ENCODE assay signal across 27 cellular contexts in the genomic region with DNA sequence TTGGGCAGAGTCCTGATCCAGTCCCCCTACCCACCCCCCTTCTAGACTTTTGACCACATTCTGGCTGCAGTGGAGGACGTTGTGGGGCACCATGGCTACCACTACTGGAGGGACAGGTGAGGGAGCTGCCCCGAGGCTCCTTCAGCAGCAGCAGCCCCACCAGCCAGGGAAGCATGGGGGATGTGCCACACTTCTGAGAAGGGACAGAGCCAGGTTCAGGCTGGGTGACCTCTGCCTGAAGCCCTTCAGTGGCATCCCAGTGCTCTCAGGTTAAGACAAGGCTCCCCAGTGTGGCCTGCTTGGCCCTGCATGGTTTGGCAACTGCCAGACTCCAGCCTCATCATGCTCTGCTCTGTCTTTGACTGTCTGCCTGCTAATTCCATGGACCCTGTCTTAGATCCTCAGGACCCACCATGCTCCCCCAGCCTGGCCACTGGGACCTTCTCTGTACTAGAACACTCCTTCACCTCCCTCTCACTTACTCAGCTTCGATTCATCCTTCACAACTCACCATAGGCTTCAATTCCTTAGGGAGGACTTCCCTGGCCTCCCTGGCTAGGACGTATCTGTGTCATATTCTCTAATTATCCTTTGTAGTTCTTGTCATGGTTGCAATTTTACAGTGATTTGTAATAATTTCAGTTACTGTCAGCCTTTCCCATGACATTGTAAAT.
"Had no signal": no experiment of that assay in that cellular context is flagged by ENCODE, and none has a peak within 500 bp of the region (broad histone marks: within the 10 kb centered on the region; RNA-seq: fewer than 3 reads in every experiment).

No MANE protein-coding gene starts in this region.

- H3K4me1 ChIP-seq: colonic mucosa, pancreas, testis, vagina had no signal

- H3K9me3 ChIP-seq: colonic mucosa, left ventricle myocardium inferior, neutrophil, pancreas, testis, vagina had no signal

- H3K27ac ChIP-seq: colonic mucosa, hepatocyte, left ventricle myocardium inferior, neutrophil, pancreas, testis, vagina had no signal

- ATAC-seq: activated CD4-positive, alpha-beta T cell treated with anti-CD3 and anti-CD28 coated beads for 36 hours; activated T-helper 17 cell treated with anti-CD3 and anti-CD28 coated beads, Interleukin-2, amount 50 U/mL, for 72 hours; natural killer cell treated with Interleukin-12 subunit alpha and Interleukin-12 subunit beta and Interleukin-15 and Interleukin-18, amount 100 ng/mL, for 72 hours; pancreas; sciatic nerve; WTC11 had no signal

- H3K36me3 ChIP-seq: colonic mucosa, left ventricle myocardium inferior, neutrophil, pancreas, vagina had no signal

- H3K27me3 ChIP-seq: colonic mucosa, hepatocyte, pancreas, testis, vagina had no signal

- H3K4me3 ChIP-seq: colonic mucosa, hepatocyte, left ventricle myocardium inferior, pancreas, smooth muscle cell, testis, vagina had no signal

- DNase-seq: activated CD4-positive, alpha-beta T cell treated with anti-CD3 and anti-CD28 coated beads for 36 hours; activated CD4-positive, alpha-beta T cell treated with anti-CD3 and anti-CD28 coated beads, Interleukin-2, amount 50 U/mL, for 4 hours; activated CD8-positive, alpha-beta memory T cell treated with anti-CD3 and anti-CD28 coated beads for 24 hours; activated CD8-positive, alpha-beta memory T cell treated with anti-CD3 and anti-CD28 coated beads, Interleukin-2, amount 50 U/mL, for 4 hours; activated naive CD8-positive, alpha-beta T cell treated with anti-CD3 and anti-CD28 coated beads for 36 hours; activated T-cell treated with anti-CD3 and anti-CD28 coated beads, Interleukin-2, amount 50 U/mL, for 24 hours; colonic mucosa; foreskin melanocyte; immature natural killer cell; kidney glomerular epithelial cell; left ventricle myocardium inferior; midbrain; pancreas; stimulated activated CD4-positive, alpha-beta T cell treated with anti-CD3 and anti-CD28 coated beads, Interleukin-2, amount 100 ng/mL, for 48 hours; stimulated activated CD8-positive, alpha-beta memory T cell treated with anti-CD3 and anti-CD28 coated beads, Interleukin-4, amount 100 ng/mL, for 48 hours; stimulated activated naive CD4-positive, alpha-beta T cell; T-helper 1 cell; T-helper 9 cell; testis had no signal
